In the genomic region with DNA sequence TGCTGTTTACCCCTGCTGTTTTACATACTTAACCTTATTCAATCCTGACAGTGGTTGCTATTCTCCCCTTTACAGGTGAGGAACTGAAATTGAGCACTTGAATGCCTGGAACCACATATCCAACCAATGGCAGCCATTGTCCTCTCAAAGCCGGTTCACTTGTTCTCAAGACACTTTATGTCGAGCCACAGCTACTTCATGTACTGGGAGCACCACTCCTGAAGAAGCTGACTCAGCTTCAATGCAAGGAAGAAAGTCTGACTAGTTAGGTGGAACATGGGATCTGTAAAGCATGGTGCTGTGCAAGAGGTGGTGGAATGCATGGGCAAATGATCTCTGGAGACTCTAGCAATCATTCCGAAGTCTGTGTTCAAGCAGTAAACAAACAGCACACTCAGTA, we compare ENCODE assay signal across 28 cellular contexts.
"Had no signal": no experiment of that assay in that cellular context is flagged by ENCODE, and none has a peak within 500 bp of the region (broad histone marks: within the 10 kb centered on the region; RNA-seq: fewer than 3 reads in every experiment).

No MANE protein-coding gene starts in this region.

- H3K27me3 ChIP-seq: cardiac muscle cell, neutrophil, thyroid gland, upper lobe of right lung had no signal

- H3K4me3 ChIP-seq: cardiac muscle cell, coronary artery, left ventricle myocardium inferior, skin epidermis, thyroid gland, upper lobe of right lung had no signal

- H3K4me1 ChIP-seq: left ventricle myocardium inferior, thyroid gland, upper lobe of right lung had no signal

- H3K36me3 ChIP-seq: cardiac muscle cell, left ventricle myocardium inferior, neutrophil, thyroid gland, upper lobe of right lung had no signal

- H3K9me3 Mint-ChIP-seq: activated B cell treated with CpG ODN at 0.5 μM for 24 hours; effector memory CD8-positive, alpha-beta T cell had no signal

- H3K4me1 Mint-ChIP-seq: activated B cell treated with CpG ODN at 0.5 μM for 24 hours; activated CD8-positive, alpha-beta memory T cell treated with anti-CD3 and anti-CD28 coated beads, Interleukin-2, amount 10 ng/mL, durations not matched to agents 7 days and 5 days had no signal

- DNase-seq: activated B cell treated with CpG ODN at 0.5 μM for 24 hours; activated CD8-positive, alpha-beta memory T cell treated with anti-CD3 and anti-CD28 coated beads, Interleukin-2, amount 10 ng/mL, durations not matched to agents 7 days and 5 days; activated CD8-positive, alpha-beta T cell treated with anti-CD3 and anti-CD28 coated beads, Interleukin-2, amount 10 ng/mL, durations not matched to agents 7 days and 5 days; activated effector memory CD4-positive, alpha-beta T cell treated with Interleukin-2 at 50 U/mL for 16 hours; activated naive CD4-positive, alpha-beta T cell treated with Interleukin-2 at 50 U/mL for 16 hours; anterior cingulate cortex; effector memory CD8-positive, alpha-beta T cell; foreskin fibroblast; head of caudate nucleus; hypothalamus; left ventricle myocardium inferior; mammary epithelial cell; nephron progenitor cell; stimulated activated CD4-positive, alpha-beta T cell treated with anti-CD3 and anti-CD28 coated beads, Interleukin-12 subunit alpha, Interleukin-12 subunit beta, amount 100 ng/mL, for 4 hours; stimulated activated CD4-positive, alpha-beta T cell treated with anti-CD3 and anti-CD28 coated beads, Interleukin-4, amount 100 ng/mL, for 1 hour; stimulated activated naive CD8-positive, alpha-beta T cell treated with anti-CD3 and anti-CD28 coated beads, Interleukin-15, amount 100 ng/mL, for 72 hours; substantia nigra; T-helper 2 cell; thyroid gland; upper lobe of right lung had no signal

- H3K27ac Mint-ChIP-seq: activated B cell treated with CpG ODN at 0.5 μM for 24 hours; activated CD8-positive, alpha-beta memory T cell treated with anti-CD3 and anti-CD28 coated beads, Interleukin-2, amount 10 ng/mL, durations not matched to agents 7 days and 5 days; activated CD8-positive, alpha-beta T cell treated with anti-CD3 and anti-CD28 coated beads, Interleukin-2, amount 10 ng/mL, durations not matched to agents 7 days and 5 days; activated naive CD8-positive, alpha-beta T cell; brain; effector memory CD8-positive, alpha-beta T cell; nephron progenitor cell; stimulated activated naive CD8-positive, alpha-beta T cell treated with anti-CD3 and anti-CD28 coated beads, Interleukin-15, amount 100 ng/mL, for 72 hours had no signal

- H3K4me3 Mint-ChIP-seq: activated B cell treated with CpG ODN at 0.5 μM for 24 hours; activated CD8-positive, alpha-beta memory T cell treated with anti-CD3 and anti-CD28 coated beads, Interleukin-2, amount 10 ng/mL, durations not matched to agents 7 days and 5 days; activated CD8-positive, alpha-beta T cell treated with anti-CD3 and anti-CD28 coated beads, Interleukin-2, amount 10 ng/mL, durations not matched to agents 7 days and 5 days; activated naive CD8-positive, alpha-beta T cell; brain; effector memory CD8-positive, alpha-beta T cell; nephron progenitor cell; stimulated activated naive CD8-positive, alpha-beta T cell treated with anti-CD3 and anti-CD28 coated beads, Interleukin-15, amount 100 ng/mL, for 72 hours had no signal

- H3K27ac ChIP-seq: cardiac muscle cell, coronary artery, left ventricle myocardium inferior, neutrophil, skin epidermis, thyroid gland, upper lobe of right lung had no signal

- ATAC-seq: activated CD8-positive, alpha-beta memory T cell treated with anti-CD3 and anti-CD28 coated beads, Interleukin-2, amount 10 ng/mL, durations not matched to agents 7 days and 5 days; activated CD8-positive, alpha-beta T cell treated with anti-CD3 and anti-CD28 coated beads, Interleukin-2, amount 10 ng/mL, durations not matched to agents 7 days and 5 days; effector memory CD8-positive, alpha-beta T cell; sciatic nerve; stimulated activated naive CD8-positive, alpha-beta T cell treated with anti-CD3 and anti-CD28 coated beads, Interleukin-15, amount 100 ng/mL, for 72 hours; upper lobe of right lung had no signal

- FAIRE-seq: endothelial cell of umbilical vein had no signal

- H3K36me3 Mint-ChIP-seq: activated CD8-positive, alpha-beta memory T cell treated with anti-CD3 and anti-CD28 coated beads, Interleukin-2, amount 10 ng/mL, durations not matched to agents 7 days and 5 days; brain had no signal

- H3K9me3 ChIP-seq: neutrophil, thyroid gland, upper lobe of right lung had no signal

- H3K27me3 Mint-ChIP-seq: brain had no signal
